11 cellular contexts compared by ENCODE assay signal in the genomic region with DNA sequence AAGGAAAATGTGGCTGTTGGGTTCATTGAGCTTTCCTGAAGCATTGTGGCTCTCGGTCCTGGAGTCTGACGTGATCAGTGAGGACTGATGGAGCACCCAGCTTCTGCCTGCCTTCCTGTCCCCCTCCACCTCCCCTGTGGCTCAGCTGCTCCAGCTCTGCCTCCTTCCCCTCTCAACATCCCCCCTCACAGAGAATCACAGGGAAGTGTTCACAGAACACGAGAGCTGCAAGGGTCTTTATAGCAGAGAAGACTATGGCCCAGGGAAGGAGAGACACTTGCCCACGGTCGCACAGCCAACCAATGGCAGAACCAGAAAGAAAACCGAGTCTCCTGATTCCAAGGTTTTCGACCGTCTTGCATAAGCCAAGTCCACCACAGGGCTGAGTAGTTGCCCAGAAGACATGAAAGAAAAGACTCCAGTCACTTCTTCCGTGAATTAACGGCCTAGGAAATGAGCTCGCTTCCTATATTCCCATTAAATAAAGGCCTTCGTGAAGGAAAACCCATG. TPM values are rescaled to one million over a fixed set of nuclear protein-coding genes. Genes with fewer than 3 reads are reported as not detected.
DNase-seq lines count a peak whose midpoint lies in the region; ATAC-seq and TF ChIP-seq lines count a peak whose summit lies in the region.
"Had no signal": no experiment of that assay in that cellular context is flagged by ENCODE, and none has a peak within 500 bp of the region (broad histone marks: within the 10 kb centered on the region; RNA-seq: fewer than 3 reads in every experiment).

No MANE protein-coding gene starts in this region.

- no peaks in the 10 kb centered on the region for H3K4me1 Mint-ChIP-seq in MCF 10A (ENCODE audit: insufficient read depth, unreplicated experiment)

- no peak overlapping the region for H3K27ac Mint-ChIP-seq in MCF 10A (ENCODE audit: low read depth, unreplicated experiment)
- H3K27ac Mint-ChIP-seq: activated naive CD8-positive, alpha-beta T cell treated with anti-CD3 and anti-CD28 coated beads, Interleukin-2, amount 10 ng/mL, durations not matched to agents 7 days and 5 days had no signal

- peak overlapping the region in 1 of 3 donors; percentile 47 for H3K4me3 ChIP-seq in breast epithelium
- H3K4me3 ChIP-seq in parathyroid adenoma (ENCODE audit: low read depth, low read length), result no peak overlapping the region
- H3K4me3 ChIP-seq in aorta (ENCODE audit: low read length in 2 of 2), result no peak overlapping the region

- ATAC-seq in left cardiac atrium, result peak; percentile 13 to 27
- peak; percentile 65 for ATAC-seq in aorta (ENCODE audit: low FRiP score)

- H3K4me1 ChIP-seq in breast epithelium, result peaks cover 4 to 5% of the 10 kb centered on the region in 2 donors
- no peaks in the 10 kb centered on the region for H3K4me1 ChIP-seq in parathyroid adenoma
- H3K4me1 ChIP-seq in aorta (ENCODE audit: control insufficient read depth in 1 of 2, insufficient read depth in 2 of 2, low read length in 2 of 2), result no peaks in the 10 kb centered on the region

- H3K27me3 ChIP-seq in breast epithelium (no peaks in the 10 kb centered on the region), parathyroid adenoma (ENCODE audit: control insufficient read depth, insufficient read depth, low read length) (no peaks in the 10 kb centered on the region), aorta (ENCODE audit: control insufficient read depth in 1 of 2, insufficient read depth in 2 of 2, low read length in 1 of 2) (no peaks in the 10 kb centered on the region)

- H3K27ac ChIP-seq in breast epithelium, result peak overlapping the region; percentile 83 to 91
- peak overlapping the region; percentile 56 for H3K27ac ChIP-seq in parathyroid adenoma
- peak overlapping the region; percentile 81 to 98 for H3K27ac ChIP-seq in aorta (ENCODE audit: low read depth in 1 of 2, low read length in 2 of 2)

- CTCF ChIA-PET in MCF 10A (lab: Yijun Ruan, JAX), result interaction anchor here (0.6 to 6.2 kb wide), 7 partner anchors 9 to 264 kb away, joined by 3 to 33 read pairs (median 4); no protein-coding TSS in a partner anchor

- POLR2A ChIA-PET in MCF 10A (lab: Yijun Ruan, JAX), result interaction anchor here (0.6 to 1.7 kb wide), 4 partner anchors 10 to 293 kb away, joined by 3 to 5 read pairs (median 4); no protein-coding TSS in a partner anchor

- H3K9ac ChIP-seq in parathyroid adenoma, result no peak overlapping the region
- H3K9ac ChIP-seq: SK-N-SH had no signal

- H3K9me3 Mint-ChIP-seq in MCF 10A (ENCODE audit: unreplicated experiment), result no peaks in the 10 kb centered on the region
- H3K9me3 Mint-ChIP-seq: activated naive CD8-positive, alpha-beta T cell treated with anti-CD3 and anti-CD28 coated beads, Interleukin-2, amount 10 ng/mL, durations not matched to agents 7 days and 5 days had no signal

- H3K4me2 ChIP-seq in parathyroid adenoma (ENCODE audit: low read length), result no peak overlapping the region
- H3K4me2 ChIP-seq: SK-N-SH had no signal

- DNase-seq in breast epithelium (ENCODE audit: low spot score in 2 of 2) (no peak), MCF 10A (ENCODE audit: unreplicated experiment) (no peak), left cardiac atrium (no peak), aorta (no peak), erythroblast (lab: John Stamatoyannopoulos, UW) (no peak), NCI-H345 treated with DMSO at 0.1 percent for 48 hours (lab: John Stamatoyannopoulos, UW; ENCODE audit: unreplicated experiment) (no peak), DMS114 treated with DMSO at 0.1 percent for 48 hours (lab: John Stamatoyannopoulos, UW; ENCODE audit: unreplicated experiment) (no peak)

- intact Hi-C loops in breast epithelium (cut with DNase I; ENCODE audit: low total_unique reads) (no loop called here), MCF 10A (cut with micrococcal nuclease) (no loop called here), left cardiac atrium (cut with DNase I) (no loop called here), aorta (cut with DNase I) (loop anchor here in 1 of 2 donors (5.0 kb wide), 1 partner anchor 342 kb away; a partner anchor contains a TSS)

- H3K9me3 ChIP-seq in breast epithelium (no peaks in the 10 kb centered on the region), parathyroid adenoma (ENCODE audit: control insufficient read depth, low read length) (no peaks in the 10 kb centered on the region), aorta (ENCODE audit: control insufficient read depth, low read length) (no peaks in the 10 kb centered on the region)
- H3K9me3 ChIP-seq: SK-N-SH had no signal

- no peaks in the 10 kb centered on the region for H3K36me3 Mint-ChIP-seq in MCF 10A (ENCODE audit: insufficient read depth, unreplicated experiment)
- H3K36me3 Mint-ChIP-seq: activated naive CD8-positive, alpha-beta T cell treated with anti-CD3 and anti-CD28 coated beads, Interleukin-2, amount 10 ng/mL, durations not matched to agents 7 days and 5 days had no signal

- H3K36me3 ChIP-seq in breast epithelium (no peaks in the 10 kb centered on the region), parathyroid adenoma (ENCODE audit: control insufficient read depth, insufficient read depth, low read length) (no peaks in the 10 kb centered on the region), aorta (ENCODE audit: control insufficient read depth in 1 of 2, insufficient read depth in 2 of 2, low read length in 1 of 2) (no peaks in the 10 kb centered on the region)

- H3K79me2 ChIP-seq in parathyroid adenoma, result no peaks in the 10 kb centered on the region

- TF ChIP-seq POLR2A in breast epithelium (IDR thresholded peaks at IDR 0.05) (no peak), erythroblast (IDR thresholded peaks at IDR 0.05; ENCODE audit: low read length) (no peak)

- H3K27me3 Mint-ChIP-seq in MCF 10A (ENCODE audit: insufficient read depth, unreplicated experiment), result peaks cover 21% of the 10 kb centered on the region

- no TSS peak for BruUV-seq in MCF 10A (replicated peaks; lab: Mats Ljungman, UMichigan)

- 19 to 32% methylated on average over 12 of the region's 12 CpGs for WGBS in aorta, 2 donors

- no peak overlapping the region for H3K4me3 Mint-ChIP-seq in MCF 10A (ENCODE audit: unreplicated experiment)

- peak overlapping the region; percentile 60 for H2AFZ ChIP-seq in parathyroid adenoma

- no peak for TF ChIP-seq CTCF in breast epithelium (IDR thresholded peaks at IDR 0.05)
- no peak for TF ChIP-seq CTCF in MCF 10A (IDR thresholded peaks at IDR 0.05; ENCODE audit: unreplicated experiment)
- TF ChIP-seq CTCF in parathyroid adenoma (IDR thresholded peaks at IDR 0.05), result no peak

RNA-seq across cellular contexts. Expression of a gene that starts 2.3 kb away (rescaled TPM):
- 10 to 100 TPM in 1 of 3 donors, 1 to 10 TPM in 2; 2.0 to 18.7 (median 4.9) TPM for total RNA-seq in breast epithelium
- not detected in 2 replicates for total RNA-seq in MCF 10A (2022)
- 10 to 100 TPM in 1 of 2 donors, 1 to 10 TPM in 1; 7.4 to 10.9 TPM for total RNA-seq in left cardiac atrium
- 10 to 100 TPM; 18.0 to 74.0 TPM for total RNA-seq in aorta
- 1 to 10 TPM; 3.8 to 6.5 TPM for polyA plus RNA-seq in aorta
- total RNA-seq: activated naive CD8-positive, alpha-beta T cell treated with anti-CD3 and anti-CD28 coated beads, Interleukin-2, amount 10 ng/mL, durations not matched to agents 7 days and 5 days; kidney epithelial cell had no signal
- polyA plus RNA-seq: SK-N-SH had no signal

RNA-seq across cellular contexts. Expression of a gene that starts 32.7 kb away (rescaled TPM):
- total RNA-seq in breast epithelium (not detected), MCF 10A (2022) (0.23 and 0.25 TPM in 2 replicates), left cardiac atrium (not detected), aorta (not detected)
- polyA plus RNA-seq in aorta, result not detected
- total RNA-seq: kidney epithelial cell had no signal
- polyA plus RNA-seq: SK-N-SH had no signal
